In genomic region chr10:132681858-132682755, GRCh38 we compare ENCODE assay signal across 1 cellular context.
TF ChIP-seq lines count a peak whose summit lies in the region.

No MANE protein-coding gene starts in this region.

TF ChIP-seq in SK-N-SH treated with all-trans-retinoic acid at 6 μM for 48 hours, 23 proteins besides CTCF, POLR2A, EP300 and RAD21 (continued from another document):
- no peak for TF ChIP-seq RARB (CRISPR knock-in tag; IDR thresholded peaks at IDR 0.05)
- no peak for TF ChIP-seq TCF4 (CRISPR knock-in tag; IDR thresholded peaks at IDR 0.05; ENCODE audit: borderline replicate concordance)
- no peak for TF ChIP-seq TOX (CRISPR knock-in tag; IDR thresholded peaks at IDR 0.05; ENCODE audit: borderline replicate concordance)
- TF ChIP-seq SNAI2 (CRISPR knock-in tag; IDR thresholded peaks at IDR 0.05) = no peak
